ENCODE assay signal across 24 cellular contexts in the genomic region with DNA sequence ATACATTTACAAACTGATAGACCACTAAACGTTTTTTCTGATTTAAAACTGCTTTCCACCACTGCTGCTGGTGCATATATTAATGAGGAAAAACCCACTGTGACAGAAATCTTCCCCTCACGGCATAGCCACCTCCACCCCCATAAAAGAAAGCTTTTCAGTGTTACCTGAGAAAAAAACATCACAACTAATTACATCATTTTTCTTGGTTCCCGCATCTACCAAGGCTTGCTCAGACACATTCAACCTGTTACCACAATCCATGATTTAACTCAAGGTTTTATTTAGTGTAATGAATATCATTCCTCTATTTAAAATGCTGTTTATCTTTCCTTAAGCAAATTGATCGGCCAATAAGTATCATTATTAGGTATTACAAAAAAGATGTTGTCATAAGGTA. TPM values are rescaled to one million over a fixed set of nuclear protein-coding genes. Genes with fewer than 3 reads are reported as not detected.
"Had no signal": no experiment of that assay in that cellular context is flagged by ENCODE, and none has a peak within 500 bp of the region (broad histone marks: within the 10 kb centered on the region; RNA-seq: fewer than 3 reads in every experiment).

No MANE protein-coding gene starts in this region.

- DNase-seq: cortex of kidney; effector memory CD4-positive, alpha-beta T cell; gastrocnemius medialis; islet precursor cell; mammary epithelial cell; mucosa of descending colon; naive thymus-derived CD8-positive, alpha-beta T cell; occipital lobe; pancreas; right cardiac atrium; small intestine; stimulated activated CD4-positive, alpha-beta T cell treated with anti-CD3 and anti-CD28 coated beads, Interleukin-12 subunit alpha, Interleukin-12 subunit beta, amount 100 ng/mL, for 4 hours; stimulated activated naive CD4-positive, alpha-beta T cell; stomach; substantia nigra; thyroid gland; uterus had no signal

- H3K27ac Mint-ChIP-seq: naive thymus-derived CD8-positive, alpha-beta T cell; progenitor cell of endocrine pancreas; type B pancreatic cell had no signal

- H3K27me3 Mint-ChIP-seq: naive thymus-derived CD8-positive, alpha-beta T cell; progenitor cell of endocrine pancreas had no signal

- H3K4me1 Mint-ChIP-seq: naive thymus-derived CD8-positive, alpha-beta T cell had no signal

- H3K4me3 ChIP-seq: esophagus muscularis mucosa, gastrocnemius medialis, mucosa of descending colon, pancreas, stomach, thyroid gland, uterus had no signal

- H3K27me3 ChIP-seq: esophagus muscularis mucosa, gastrocnemius medialis, pancreas, stomach, thyroid gland, uterus had no signal

- H3K36me3 Mint-ChIP-seq: naive thymus-derived CD8-positive, alpha-beta T cell; type B pancreatic cell had no signal

- H3K36me3 ChIP-seq: esophagus muscularis mucosa, gastrocnemius medialis, pancreas, stomach, thyroid gland, uterus had no signal

- H3K4me1 ChIP-seq: gastrocnemius medialis, pancreas, stomach, thyroid gland, uterus had no signal

- H3K9me3 Mint-ChIP-seq: naive thymus-derived CD8-positive, alpha-beta T cell; neural crest cell; type B pancreatic cell had no signal

- H3K4me3 Mint-ChIP-seq: naive thymus-derived CD8-positive, alpha-beta T cell; type B pancreatic cell had no signal

- H3K27ac ChIP-seq: epithelial cell of prostate, esophagus muscularis mucosa, gastrocnemius medialis, pancreas, stomach, thyroid gland, uterus had no signal

- H3K9me3 ChIP-seq: esophagus muscularis mucosa, gastrocnemius medialis, mucosa of descending colon, pancreas, stomach, thyroid gland, uterus had no signal

- ATAC-seq: gastrocnemius medialis; left lobe of liver; mucosa of descending colon; naive thymus-derived CD8-positive, alpha-beta T cell; pancreas; right cardiac atrium had no signal

RNA-seq across cellular contexts. Expression of gene GPM6A, which starts 1.7 kb away (rescaled TPM):
- total RNA-seq: fibroblast of villous mesenchyme, gastrocnemius medialis, mammary epithelial cell had no signal
